Comparison of ENCODE assay signal across 8 cellular contexts in genomic region chr1:151061012-151061401, GRCh38. TPM values are rescaled to one million over a fixed set of nuclear protein-coding genes. Genes with fewer than 3 reads are reported as not detected.
DNase-seq lines count a peak whose midpoint lies in the region; ATAC-seq and TF ChIP-seq lines count a peak whose summit lies in the region.

No MANE protein-coding gene starts in this region.

- no peak for DNase-seq in GM06990 (ENCODE audit: extremely low read depth, insufficient read length)
- peak; percentile 83 for DNase-seq in SK-N-DZ (ENCODE audit: low spot score)
- DNase-seq in right cardiac atrium, result no peak
- DNase-seq in NK-92 treated with Interleukin-12 subunit alpha and Interleukin-12 subunit beta, amount 100 ng/mL, for 24 hours (lab: John Stamatoyannopoulos, UW), result no peak
- DNase-seq in NCI-H128 (lab: John Stamatoyannopoulos, UW; ENCODE audit: unreplicated experiment), result no peak

- 0 out of 2 replicates have a peak overlapping the region, but pooled peaks have one; percentile 9 for H3K27ac ChIP-seq in 22Rv1
- no peak overlapping the region for H3K27ac ChIP-seq in right cardiac atrium (ENCODE audit: low read length)

- peaks cover 8% of the 10 kb centered on the region for H3K4me1 ChIP-seq in right cardiac atrium (ENCODE audit: control insufficient read depth, insufficient read depth, low read length)

- no peaks in the 10 kb centered on the region for H3K9me3 ChIP-seq in right cardiac atrium (ENCODE audit: control insufficient read depth, low read length)

- ATAC-seq in right cardiac atrium (no peak), GM21515 (IDR thresholded peaks at IDR 0.05; ENCODE audit: unreplicated experiment) (no peak)
- ATAC-seq in activated CD4-positive, CD25-positive, alpha-beta regulatory T cell treated with anti-CD3 and anti-CD28 coated beads, Interleukin-2, amount 50 U/mL, for 24 hours, result no peak

- 68% methylated on average over 2 of the region's 2 CpGs for WGBS in right cardiac atrium

- H3K4me3 ChIP-seq in GM06990 (replicated peaks; ENCODE audit: low read depth, low read length) (peak overlapping the region; percentile 82), right cardiac atrium (ENCODE audit: low read length) (peak overlapping the region; percentile 84)

- H3K36me3 ChIP-seq in GM06990 (ENCODE audit: control insufficient read depth, insufficient read depth, low read length), result peaks cover 2% of the 10 kb centered on the region

- TF ChIP-seq CTCF in 22Rv1 (IDR thresholded peaks at IDR 0.05) (no peak), GM06990 (IDR thresholded peaks at IDR 0.05; ENCODE audit: insufficient read depth, low read length, poor library complexity, severe bottlenecking) (no peak)

- H3K27me3 ChIP-seq in GM06990 (replicated peaks; ENCODE audit: control insufficient read depth, insufficient read depth, low read length), result no peaks in the 10 kb centered on the region
- H3K27me3 ChIP-seq in right cardiac atrium (ENCODE audit: control insufficient read depth, insufficient read depth), result no peaks in the 10 kb centered on the region

- intact Hi-C loops in right cardiac atrium (cut with DNase I), result no loop called here

RNA-seq across cellular contexts. Expression of gene MLLT11, which starts 0.8 kb away (rescaled TPM):
- polyA plus RNA-seq in SK-N-DZ (2014; cell fraction: cytosol; rRNA removed), result 136 and 163 TPM in 2 replicates
- polyA plus RNA-seq in SK-N-DZ (2014; cell fraction: nucleus; rRNA removed), result 59.5 and 62.3 TPM in 2 replicates
- 1 to 10 TPM; 1.7 to 9.7 (median 8.7) TPM for total RNA-seq in right cardiac atrium
- 10.1 TPM for polyA plus RNA-seq in right cardiac atrium

RNA-seq across cellular contexts. Expression of gene CDC42SE1, which starts 1.6 kb away (rescaled TPM):
- 49.0 and 50.5 TPM in 2 replicates for polyA plus RNA-seq in SK-N-DZ (2014; cell fraction: cytosol; rRNA removed)
- polyA plus RNA-seq in SK-N-DZ (2014; cell fraction: nucleus; rRNA removed), result 53.6 and 68.4 TPM in 2 replicates
- 10 to 100 TPM; 34.7 to 53.6 (median 36.6) TPM for total RNA-seq in right cardiac atrium
- polyA plus RNA-seq in right cardiac atrium, result 27.9 TPM

RNA-seq across cellular contexts. Expression of gene GABPB2, which starts 9.6 kb away (rescaled TPM):
- 1.6 and 2.1 TPM in 2 replicates for polyA plus RNA-seq in SK-N-DZ (2014; cell fraction: cytosol; rRNA removed)
- 1.2 and 1.3 TPM in 2 replicates for polyA plus RNA-seq in SK-N-DZ (2014; cell fraction: nucleus; rRNA removed)
- 10 to 100 TPM; 15.6 to 20.3 (median 18.4) TPM for total RNA-seq in right cardiac atrium
- 9.8 TPM for polyA plus RNA-seq in right cardiac atrium

RNA-seq across cellular contexts. Expression of gene C1orf56, which starts 13.5 kb away (rescaled TPM):
- polyA plus RNA-seq in SK-N-DZ (2014; cell fraction: cytosol; rRNA removed), result 4.8 TPM in 2 replicates
- polyA plus RNA-seq in SK-N-DZ (2014; cell fraction: nucleus; rRNA removed), result 1.7 and 4.7 TPM in 2 replicates
- total RNA-seq in right cardiac atrium, result 10 to 100 TPM in 1 of 4 donors, 1 to 10 TPM in 3; 5.8 to 12.4 (median 7.4) TPM
- 9.5 TPM for polyA plus RNA-seq in right cardiac atrium

RNA-seq across cellular contexts. Expression of gene BNIPL, which starts 24.6 kb away (rescaled TPM):
- polyA plus RNA-seq in SK-N-DZ (2014; cell fraction: cytosol; rRNA removed), result 1.9 and 2.1 TPM in 2 replicates
- 5.0 and 10.3 TPM in 2 replicates for polyA plus RNA-seq in SK-N-DZ (2014; cell fraction: nucleus; rRNA removed)
- total RNA-seq in right cardiac atrium, result under 1 TPM; 0.23 to 0.71 (median 0.50) TPM
- 0.41 TPM for polyA plus RNA-seq in right cardiac atrium
